ENCODE assay signal across 35 cellular contexts in genomic region chr2:26579723-26580040, GRCh38.
"Had no signal": no experiment of that assay in that cellular context is flagged by ENCODE, and none has a peak within 500 bp of the region (broad histone marks: within the 10 kb centered on the region; RNA-seq: fewer than 3 reads in every experiment).

No MANE protein-coding gene starts in this region.

- H3K36me3 Mint-ChIP-seq: activated CD8-positive, alpha-beta memory T cell treated with anti-CD3 and anti-CD28 coated beads, Interleukin-2, amount 10 ng/mL, durations not matched to agents 7 days and 5 days; activated naive CD4-positive, alpha-beta T cell treated with anti-CD3 and anti-CD28 coated beads, Interleukin-2, amount 10 ng/mL, durations not matched to agents 7 days and 5 days; activated naive CD4-positive, alpha-beta T cell treated with anti-CD3 and anti-CD28 coated beads, Interleukin-2, amount 50 U/mL, for 24 hours; activated naive CD8-positive, alpha-beta T cell; activated naive CD8-positive, alpha-beta T cell treated with anti-CD3 and anti-CD28 coated beads, Interleukin-2, amount 10 ng/mL, durations not matched to agents 7 days and 5 days; brain had no signal

- H3K9me3 ChIP-seq: ascending aorta had no signal

- H3K4me1 ChIP-seq: ascending aorta had no signal

- H3K27ac Mint-ChIP-seq: activated CD4-positive, alpha-beta memory T cell treated with anti-CD3 and anti-CD28 coated beads, Interleukin-2, amount 10 ng/mL, durations not matched to agents 7 days and 5 days; activated CD4-positive, alpha-beta T cell treated with anti-CD3 and anti-CD28 coated beads for 36 hours; activated CD4-positive, alpha-beta T cell treated with anti-CD3 and anti-CD28 coated beads, Interleukin-2, amount 10 ng/mL, durations not matched to agents 7 days and 5 days; activated CD8-positive, alpha-beta memory T cell treated with anti-CD3 and anti-CD28 coated beads, Interleukin-2, amount 10 ng/mL, durations not matched to agents 7 days and 5 days; activated CD8-positive, alpha-beta T cell treated with anti-CD3 and anti-CD28 coated beads, Interleukin-2, amount 10 ng/mL, durations not matched to agents 7 days and 5 days; activated naive CD4-positive, alpha-beta T cell treated with anti-CD3 and anti-CD28 coated beads, Interleukin-2, amount 10 ng/mL, durations not matched to agents 7 days and 5 days; activated naive CD4-positive, alpha-beta T cell treated with anti-CD3 and anti-CD28 coated beads, Interleukin-2, amount 50 U/mL, for 24 hours; activated naive CD8-positive, alpha-beta T cell; activated naive CD8-positive, alpha-beta T cell treated with anti-CD3 and anti-CD28 coated beads, Interleukin-2, amount 10 ng/mL, durations not matched to agents 7 days and 5 days; activated naive CD8-positive, alpha-beta T cell treated with anti-CD3 and anti-CD28 coated beads, Interleukin-2, amount 50 U/mL, for 24 hours; activated T-cell treated with anti-CD3 and anti-CD28 coated beads, Interleukin-2, amount 50 U/mL, for 24 hours; activated T-helper 2 cell treated with anti-CD3 and anti-CD28 coated beads, Interferon-gamma antibody, Interleukin-2, Interleukin-4, amounts not matched to agents 10 μg/mL and 5 μg/mL and 100 μg/mL, durations not matched to agents 14 hours and 24 hours and 36 hours; brain; T-helper 1 cell treated with Interleukin-12 subunit alpha and Interleukin-12 subunit beta and Interleukin-4 antibody, amounts not matched to agents 30 μg/mL and 1 μg/mL, for 36 hours; T-helper 2 cell treated with Interferon-gamma antibody and Interleukin-4, amounts not matched to agents 5 μg/mL and 100 μg/mL, for 36 hours had no signal

- ATAC-seq: activated CD4-positive, alpha-beta T cell treated with anti-CD3 and anti-CD28 coated beads for 36 hours; activated CD4-positive, CD25-positive, alpha-beta regulatory T cell treated with anti-CD3 and anti-CD28 coated beads, Interleukin-2, amount 50 U/mL, for 24 hours; activated CD8-positive, alpha-beta memory T cell treated with anti-CD3 and anti-CD28 coated beads, Interleukin-2, amount 10 ng/mL, durations not matched to agents 7 days and 5 days; activated CD8-positive, alpha-beta T cell treated with anti-CD3 and anti-CD28 coated beads, Interleukin-2, amount 10 ng/mL, durations not matched to agents 7 days and 5 days; activated naive CD8-positive, alpha-beta T cell treated with anti-CD3 and anti-CD28 coated beads, Interleukin-2, amount 50 U/mL, for 24 hours had no signal

- H3K36me3 ChIP-seq: ascending aorta, cardiac muscle cell had no signal

- H3K27me3 ChIP-seq: ascending aorta had no signal

- H3K4me3 ChIP-seq: ascending aorta, cardiac muscle cell had no signal

- H3K27ac ChIP-seq: ascending aorta, cardiac muscle cell, VCaP had no signal

- DNase-seq: activated CD4-positive, alpha-beta memory T cell treated with anti-CD3 and anti-CD28 coated beads, Interleukin-2, amount 10 ng/mL, durations not matched to agents 7 days and 5 days; activated CD4-positive, alpha-beta T cell treated with anti-CD3 and anti-CD28 coated beads for 1 hour; activated CD4-positive, alpha-beta T cell treated with anti-CD3 and anti-CD28 coated beads for 36 hours; activated CD4-positive, alpha-beta T cell treated with anti-CD3 and anti-CD28 coated beads for 48 hours; activated CD4-positive, alpha-beta T cell treated with anti-CD3 and anti-CD28 coated beads, Interleukin-2, amount 10 ng/mL, durations not matched to agents 7 days and 5 days; activated CD4-positive, alpha-beta T cell treated with anti-CD3 and anti-CD28 coated beads, Interleukin-2, amount 50 U/mL, for 48 hours; activated CD4-positive, CD25-positive, alpha-beta regulatory T cell; activated CD8-positive, alpha-beta memory T cell treated with anti-CD3 and anti-CD28 coated beads for 24 hours; activated CD8-positive, alpha-beta memory T cell treated with anti-CD3 and anti-CD28 coated beads, Interleukin-2, amount 10 ng/mL, durations not matched to agents 7 days and 5 days; activated CD8-positive, alpha-beta T cell treated with anti-CD3 and anti-CD28 coated beads, Interleukin-2, amount 10 ng/mL, durations not matched to agents 7 days and 5 days; activated effector memory CD4-positive, alpha-beta T cell treated with Interleukin-2 at 50 U/mL for 16 hours; activated gamma-delta T cell; activated naive CD4-positive, alpha-beta T cell treated with anti-CD3 and anti-CD28 coated beads, Interleukin-2, amount 10 ng/mL, durations not matched to agents 7 days and 5 days; activated naive CD4-positive, alpha-beta T cell treated with Interleukin-2 at 50 U/mL for 16 hours; activated naive CD8-positive, alpha-beta T cell treated with anti-CD3 and anti-CD28 coated beads, Interleukin-2, amount 10 ng/mL, durations not matched to agents 7 days and 5 days; activated naive CD8-positive, alpha-beta T cell treated with anti-CD3 and anti-CD28 coated beads, Interleukin-2, amount 50 U/mL, for 24 hours; activated T-cell treated with anti-CD3 and anti-CD28 coated beads, Interleukin-2, amount 50 U/mL, for 48 hours; amygdala; anterior cingulate cortex; central memory CD4-positive, alpha-beta T cell; SW 1271; T-helper 1 cell; T-helper 2 cell; T-helper 9 cell had no signal

- H3K4me1 Mint-ChIP-seq: activated CD4-positive, alpha-beta memory T cell treated with anti-CD3 and anti-CD28 coated beads, Interleukin-2, amount 10 ng/mL, durations not matched to agents 7 days and 5 days; activated CD4-positive, alpha-beta T cell treated with anti-CD3 and anti-CD28 coated beads for 36 hours; activated naive CD4-positive, alpha-beta T cell treated with anti-CD3 and anti-CD28 coated beads, Interleukin-2, amount 10 ng/mL, durations not matched to agents 7 days and 5 days; activated naive CD4-positive, alpha-beta T cell treated with anti-CD3 and anti-CD28 coated beads, Interleukin-2, amount 50 U/mL, for 24 hours; activated naive CD8-positive, alpha-beta T cell treated with anti-CD3 and anti-CD28 coated beads, Interleukin-2, amount 50 U/mL, for 24 hours; brain had no signal

- H3K9me3 Mint-ChIP-seq: activated CD4-positive, alpha-beta memory T cell treated with anti-CD3 and anti-CD28 coated beads, Interleukin-2, amount 10 ng/mL, durations not matched to agents 7 days and 5 days; activated CD4-positive, alpha-beta T cell treated with anti-CD3 and anti-CD28 coated beads, Interleukin-2, amount 10 ng/mL, durations not matched to agents 7 days and 5 days; activated naive CD4-positive, alpha-beta T cell treated with anti-CD3 and anti-CD28 coated beads, Interleukin-2, amount 10 ng/mL, durations not matched to agents 7 days and 5 days; activated naive CD4-positive, alpha-beta T cell treated with anti-CD3 and anti-CD28 coated beads, Interleukin-2, amount 50 U/mL, for 24 hours; activated naive CD8-positive, alpha-beta T cell treated with anti-CD3 and anti-CD28 coated beads, Interleukin-2, amount 10 ng/mL, durations not matched to agents 7 days and 5 days; activated naive CD8-positive, alpha-beta T cell treated with anti-CD3 and anti-CD28 coated beads, Interleukin-2, amount 50 U/mL, for 24 hours; activated T-cell treated with anti-CD3 and anti-CD28 coated beads, Interleukin-2, amount 50 U/mL, for 24 hours; activated T-helper 2 cell treated with anti-CD3 and anti-CD28 coated beads, Interferon-gamma antibody, Interleukin-2, Interleukin-4, amounts not matched to agents 10 μg/mL and 5 μg/mL and 100 μg/mL, durations not matched to agents 14 hours and 24 hours and 36 hours; brain; T-helper 1 cell treated with Interleukin-12 subunit alpha and Interleukin-12 subunit beta and Interleukin-4 antibody, amounts not matched to agents 30 μg/mL and 1 μg/mL, for 36 hours; T-helper 2 cell treated with Interferon-gamma antibody and Interleukin-4, amounts not matched to agents 5 μg/mL and 100 μg/mL, for 36 hours had no signal

- H3K4me3 Mint-ChIP-seq: activated CD4-positive, alpha-beta memory T cell treated with anti-CD3 and anti-CD28 coated beads, Interleukin-2, amount 10 ng/mL, durations not matched to agents 7 days and 5 days; activated CD4-positive, alpha-beta T cell treated with anti-CD3 and anti-CD28 coated beads for 36 hours; activated CD4-positive, alpha-beta T cell treated with anti-CD3 and anti-CD28 coated beads, Interleukin-2, amount 10 ng/mL, durations not matched to agents 7 days and 5 days; activated CD8-positive, alpha-beta memory T cell treated with anti-CD3 and anti-CD28 coated beads, Interleukin-2, amount 10 ng/mL, durations not matched to agents 7 days and 5 days; activated CD8-positive, alpha-beta T cell treated with anti-CD3 and anti-CD28 coated beads, Interleukin-2, amount 10 ng/mL, durations not matched to agents 7 days and 5 days; activated naive CD4-positive, alpha-beta T cell treated with anti-CD3 and anti-CD28 coated beads, Interleukin-2, amount 10 ng/mL, durations not matched to agents 7 days and 5 days; activated naive CD4-positive, alpha-beta T cell treated with anti-CD3 and anti-CD28 coated beads, Interleukin-2, amount 50 U/mL, for 24 hours; activated naive CD8-positive, alpha-beta T cell; activated naive CD8-positive, alpha-beta T cell treated with anti-CD3 and anti-CD28 coated beads, Interleukin-2, amount 10 ng/mL, durations not matched to agents 7 days and 5 days; activated naive CD8-positive, alpha-beta T cell treated with anti-CD3 and anti-CD28 coated beads, Interleukin-2, amount 50 U/mL, for 24 hours; activated T-cell treated with anti-CD3 and anti-CD28 coated beads, Interleukin-2, amount 50 U/mL, for 24 hours; brain; T-helper 1 cell treated with Interleukin-12 subunit alpha and Interleukin-12 subunit beta and Interleukin-4 antibody, amounts not matched to agents 30 μg/mL and 1 μg/mL, for 36 hours; T-helper 2 cell treated with Interferon-gamma antibody and Interleukin-4, amounts not matched to agents 5 μg/mL and 100 μg/mL, for 36 hours had no signal
